In genomic region chr19:12833747-12834417, GRCh38 we compare ENCODE assay signal across 9 cellular contexts. TPM values are rescaled to one million over a fixed set of nuclear protein-coding genes. Genes with fewer than 3 reads are reported as not detected.
A peak's percentile ranks its signal among the peaks of the same experiment; 100 is the strongest.
DNase-seq lines count a peak whose midpoint lies in the region; ATAC-seq and TF ChIP-seq lines count a peak whose summit lies in the region.
"Had no signal": no experiment of that assay in that cellular context is flagged by ENCODE, and none has a peak within 500 bp of the region (broad histone marks: within the 10 kb centered on the region; RNA-seq: fewer than 3 reads in every experiment).

No MANE protein-coding gene starts in this region.

- no peaks in the 10 kb centered on the region for H3K9me3 Mint-ChIP-seq in activated naive CD8-positive, alpha-beta T cell treated with anti-CD3 and anti-CD28 coated beads for 36 hours

- TF ChIP-seq EP300 in stomach (IDR thresholded peaks at IDR 0.05), result no peak

- H3K9me3 ChIP-seq in iPS-20b (ENCODE audit: insufficient read depth, low read depth, low read length) (no peaks in the 10 kb centered on the region), stomach (no peaks in the 10 kb centered on the region)

- peaks cover 16% of the 10 kb centered on the region for H3K4me1 Mint-ChIP-seq in activated naive CD8-positive, alpha-beta T cell treated with anti-CD3 and anti-CD28 coated beads for 36 hours

- peak overlapping the region; percentile 33; the same call in 1 of the 2 replicates for H3K9ac ChIP-seq in iPS-20b (ENCODE audit: low read depth, low read length)

- no peak for ATAC-seq in GM19324 (IDR thresholded peaks at IDR 0.05; ENCODE audit: low FRiP score, unreplicated experiment)

- intact Hi-C loops in stomach (cut with DNase I; ENCODE audit: low total_unique reads), result no loop called here

- TF ChIP-seq CTCF in stomach (IDR thresholded peaks at IDR 0.05), result no peak

- H3K27me3 Mint-ChIP-seq in activated naive CD8-positive, alpha-beta T cell treated with anti-CD3 and anti-CD28 coated beads for 36 hours, result peaks cover 91% of the 10 kb centered on the region

- H3K36me3 ChIP-seq in iPS-20b (ENCODE audit: insufficient read depth, low read depth, low read length), result no peaks in the 10 kb centered on the region
- H3K36me3 ChIP-seq in stomach, result no peaks in the 10 kb centered on the region

- H3K4me1 ChIP-seq in iPS-20b (ENCODE audit: insufficient read depth, low read length), result peaks cover 4% of the 10 kb centered on the region; the same call in 1 of the 2 replicates
- H3K4me1 ChIP-seq in stomach, result peaks cover 22 to 53% (median 46%) of the 10 kb centered on the region in 4 donors

- no peak overlapping the region for H3K27ac Mint-ChIP-seq in activated naive CD8-positive, alpha-beta T cell treated with anti-CD3 and anti-CD28 coated beads for 36 hours

- 1 to 4% (median 2%) methylated on average over 20 to 71 of the region's 79 CpGs for WGBS in stomach, 5 donors

- peak; percentile 78 for DNase-seq in NCI-H1436 (lab: John Stamatoyannopoulos, UW)
- no peak for DNase-seq in NCI-H1436 treated with DMSO at 0.1 percent for 48 hours (lab: John Stamatoyannopoulos, UW)
- DNase-seq in NCI-H748 (lab: John Stamatoyannopoulos, UW; ENCODE audit: unreplicated experiment), result peak; percentile 69
- peak; percentile 33 for DNase-seq in activated naive CD8-positive, alpha-beta T cell treated with anti-CD3 and anti-CD28 coated beads for 36 hours
- peak; percentile 28 for DNase-seq in stomach
- DNase-seq in kidney glomerular epithelial cell (lab: John Stamatoyannopoulos, UW), result no peak

- peaks cover 85% of the 10 kb centered on the region for H3K27me3 ChIP-seq in iPS-20b (ENCODE audit: insufficient read depth, low read length)
- peaks cover 38 to 100% (median 93%) of the 10 kb centered on the region in 3 donors for H3K27me3 ChIP-seq in stomach

- H3K4me3 ChIP-seq in iPS-20b (ENCODE audit: low read length) (peak overlapping the region; percentile 65), stomach (peak overlapping the region; percentile 45 to 65 (median 48))

- H3K36me3 Mint-ChIP-seq in activated naive CD8-positive, alpha-beta T cell treated with anti-CD3 and anti-CD28 coated beads for 36 hours, result no peaks in the 10 kb centered on the region
- H3K36me3 Mint-ChIP-seq: CD4-positive, CD25-positive, alpha-beta regulatory T cell had no signal

- no peak for TF ChIP-seq POLR2A in stomach (IDR thresholded peaks at IDR 0.05)

- H3K27ac ChIP-seq in iPS-20b (ENCODE audit: low read length), result no peak overlapping the region
- no peak overlapping the region for H3K27ac ChIP-seq in stomach

- H3K4me3 Mint-ChIP-seq in activated naive CD8-positive, alpha-beta T cell treated with anti-CD3 and anti-CD28 coated beads for 36 hours, result no peak overlapping the region

RNA-seq across cellular contexts. Expression of gene RTBDN, which starts 0.5 kb away (rescaled TPM):
- not detected for total RNA-seq in activated naive CD8-positive, alpha-beta T cell treated with anti-CD3 and anti-CD28 coated beads for 36 hours
- not detected for total RNA-seq in stomach
- under 1 TPM in 1 of 3 donors, not detected in 2; 0.53 TPM for polyA plus RNA-seq in stomach
- total RNA-seq: CD4-positive, CD25-positive, alpha-beta regulatory T cell had no signal
- polyA plus RNA-seq: CD4-positive, CD25-positive, alpha-beta regulatory T cell had no signal

RNA-seq across cellular contexts. Expression of gene MAST1, which starts 4.4 kb away (rescaled TPM):
- 1 to 10 TPM; 1.2 to 2.0 TPM for total RNA-seq in activated naive CD8-positive, alpha-beta T cell treated with anti-CD3 and anti-CD28 coated beads for 36 hours
- total RNA-seq in stomach, result 10 to 100 TPM in 1 of 5 donors, 1 to 10 TPM in 3, not detected in 1; 1.3 to 33.9 (median 5.9) TPM
- 1 to 10 TPM in 1 of 3 donors, under 1 TPM in 2; 0.43 to 1.1 (median 0.56) TPM for polyA plus RNA-seq in stomach

RNA-seq across cellular contexts. Expression of gene RNASEH2A, which starts 27.5 kb away (rescaled TPM):
- 10 to 100 TPM; 46.1 to 55.5 TPM for total RNA-seq in activated naive CD8-positive, alpha-beta T cell treated with anti-CD3 and anti-CD28 coated beads for 36 hours
- 10 to 100 TPM in 2 of 5 donors, 1 to 10 TPM in 2, under 1 TPM in 1; 0.45 to 36.2 (median 6.2) TPM for total RNA-seq in stomach
- polyA plus RNA-seq in stomach, result 10 to 100 TPM in 1 of 3 donors, 1 to 10 TPM in 2; 5.4 to 10.6 (median 6.4) TPM

RNA-seq across cellular contexts. Expression of gene THSD8, which starts 32.0 kb away (rescaled TPM):
- total RNA-seq in activated naive CD8-positive, alpha-beta T cell treated with anti-CD3 and anti-CD28 coated beads for 36 hours, result 10 to 100 TPM; 25.3 to 30.5 TPM
- not detected for total RNA-seq in stomach
- polyA plus RNA-seq in stomach, result 1 to 10 TPM; 2.9 to 8.3 (median 5.1) TPM

RNA-seq across cellular contexts. Expression of gene PRDX2, which starts 32.3 kb away (rescaled TPM):
- total RNA-seq in activated naive CD8-positive, alpha-beta T cell treated with anti-CD3 and anti-CD28 coated beads for 36 hours, result 100 to 1,000 TPM; 238 to 241 TPM
- total RNA-seq in stomach, result 100 to 1,000 TPM; 118 to 284 (median 129) TPM
- 100 to 1,000 TPM; 213 to 257 (median 240) TPM for polyA plus RNA-seq in stomach

Comparison
In these comparisons a context has a peak if more than half of its experiments do, and no peak if none do; other contexts are left out.
1. DNase-seq: peak in NCI-H1436 (single experiment), NCI-H748 (single experiment), activated naive CD8-positive, alpha-beta T cell treated with anti-CD3 and anti-CD28 coated beads for 36 hours (single experiment) and stomach (single experiment); none in NCI-H1436 treated with DMSO at 0.1 percent for 48 hours (single experiment) and kidney glomerular epithelial cell (single experiment).